In the genomic region with DNA sequence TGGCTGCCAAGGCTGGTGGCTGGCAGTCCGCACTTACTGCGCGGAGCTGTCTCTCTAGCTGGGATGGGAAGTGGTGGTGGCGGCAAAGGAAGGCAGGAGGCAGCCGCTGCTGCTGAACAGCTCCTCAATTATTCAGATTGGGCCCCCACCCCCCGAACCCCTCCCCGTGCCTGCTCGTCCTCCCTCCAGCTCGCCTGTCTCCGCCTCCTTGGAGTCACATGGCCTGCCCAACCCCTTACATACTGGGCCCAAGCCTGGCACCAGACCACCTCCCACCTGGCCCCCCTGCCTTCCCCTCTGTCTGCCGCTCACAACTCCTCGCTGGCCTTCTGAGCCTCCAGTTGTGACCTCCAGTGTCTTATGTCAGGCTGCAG, we compare ENCODE assay signal across 8 cellular contexts. TPM values are rescaled to one million over a fixed set of nuclear protein-coding genes. Genes with fewer than 3 reads are reported as not detected.
DNase-seq lines count a peak whose midpoint lies in the region; ATAC-seq, FAIRE-seq and TF ChIP-seq lines count a peak whose summit lies in the region.

TSS of gene SLC7A14 (minus strand) at position 139 of the 374 bp plus-strand sequence. CDS start 59,139 bp downstream, outside the sequence.

- H3K14ac ChIP-seq in H1 (ENCODE audit: insufficient read length), result no peak within 1 kb of the TSS

- H3K56ac ChIP-seq in H1 (replicated peaks; ENCODE audit: insufficient read length, low read depth, low read length), result no peak within 1 kb of the TSS

- peak in 1 of 2 experiments; percentile 12; a peak in 1 of 4 replicates for TF ChIP-seq RAD21 in H1 (IDR thresholded peaks at IDR 0.05 in 1 of 2, conservative IDR thresholded peaks at IDR 0.05 in 1 of 2; ENCODE audit: low read depth in 2 of 2, low read length in 2 of 2)

- H3K27ac ChIP-seq in H1 (ENCODE audit: low read depth, low read length) (no peak within 1 kb of the TSS), muscle layer of duodenum (ENCODE audit: low read length) (no peak within 1 kb of the TSS), colonic mucosa (no peak within 1 kb of the TSS)

- H2BK120ac ChIP-seq in H1 (replicated peaks; ENCODE audit: low read depth, low read length), result no peak within 1 kb of the TSS

- H3K18ac ChIP-seq in H1 (ENCODE audit: extremely low read depth, low read length), result no peak within 1 kb of the TSS

- ATAC-seq in GM21737 (IDR thresholded peaks at IDR 0.05; ENCODE audit: unreplicated experiment) (no peak), GM21786 (IDR thresholded peaks at IDR 0.05; ENCODE audit: unreplicated experiment) (no peak)

- no peak within 1 kb of the TSS for H2BK15ac ChIP-seq in H1 (ENCODE audit: low read length)

- CTCF ChIA-PET in H1 (lab: Charles Lee; ENCODE audit: partially characterized antibody), result interaction anchor here (0.6 to 2.9 kb wide), 12 partner anchors 9 to 915 kb away, joined by 3 to 39 read pairs (median 4); partner anchors contain the start of gene CLDN11

- H4K20me1 ChIP-seq in H1 (replicated peaks in 1 of 2; ENCODE audit: control insufficient read depth in 1 of 2, insufficient read depth in 2 of 2, low read length in 2 of 2), result peaks cover 0 to 4% of the 10 kb centered on the region in 2 experiments

- H3K4ac ChIP-seq in H1 (replicated peaks; ENCODE audit: insufficient read length, low read depth, low read length), result no peak within 1 kb of the TSS

- no peak within 1 kb of the TSS for H3K23ac ChIP-seq in H1 (ENCODE audit: insufficient read length)

- H3K23me2 ChIP-seq in H1 (ENCODE audit: low read depth, low read length), result peaks cover 6% of the 10 kb centered on the region; the same call in 1 of the 2 replicates

- H2BK5ac ChIP-seq in H1 (ENCODE audit: low read depth, low read length), result no peak within 1 kb of the TSS

- DNase-seq in COLO668 (lab: John Stamatoyannopoulos, UW; ENCODE audit: unreplicated experiment) (peak; percentile 50), NCI-H1694 treated with DMSO at 0.1 percent for 48 hours (lab: John Stamatoyannopoulos, UW) (peak; percentile 79), H1 (ENCODE audit: low read depth in 1 of 2, low spot score in 2 of 2) (peak in 1 of 2 experiments; percentile 69), NCI-H1048 (lab: John Stamatoyannopoulos, UW) (no peak), colonic mucosa (no peak)

- no peak within 1 kb of the TSS; the same call in 1 of the 2 replicates for H2BK20ac ChIP-seq in H1 (ENCODE audit: low read length)

- no peaks in the 10 kb centered on the region for H3K36me3 ChIP-seq in H1 (ENCODE audit: control insufficient read depth in 2 of 4, insufficient read depth in 4 of 4, low read length in 3 of 4)
- no peaks in the 10 kb centered on the region for H3K36me3 ChIP-seq in muscle layer of duodenum (ENCODE audit: control insufficient read depth in 1 of 2, insufficient read depth in 2 of 2, low read length in 2 of 2)
- no peaks in the 10 kb centered on the region for H3K36me3 ChIP-seq in colonic mucosa

- H4K91ac ChIP-seq in H1 (replicated peaks; ENCODE audit: insufficient read length, low read length), result no peak within 1 kb of the TSS

- WGBS in H1 (ENCODE audit: extremely low coverage in 1 of 2, insufficient coverage in 1 of 2, insufficient read length in 1 of 2, insufficient replicate concordance in 2 of 2, low coverage in 1 of 2, low lambda C conversion rate in 2 of 2, missing lambda C conversion rate in 1 of 2), 2 experiments, result 12% methylated on average over 5 of the region's 12 CpGs; no CpG with 5 or more reads in 1 of the 2 experiments

- H2BK12ac ChIP-seq in H1 (ENCODE audit: low read depth, low read length), result no peak within 1 kb of the TSS

- H4K5ac ChIP-seq in H1 (ENCODE audit: insufficient read length, low read depth, low read length), result no peak within 1 kb of the TSS

- H3K27me3 ChIP-seq in H1 (replicated peaks in 1 of 4; ENCODE audit: control insufficient read depth in 3 of 4, extremely low read depth in 1 of 4, insufficient read depth in 3 of 4, low read length in 3 of 4) (peaks cover 0 to 25% (median 21%) of the 10 kb centered on the region in 4 experiments; a peak in 6 of 7 replicates), muscle layer of duodenum (ENCODE audit: low read depth, low read length) (no peaks in the 10 kb centered on the region), colonic mucosa (peaks cover 25% of the 10 kb centered on the region)

- POLR2A ChIA-PET in H1 (lab: Charles Lee; ENCODE audit: partially characterized antibody), result interaction anchor here (1.1 kb wide), 1 partner anchor 284 kb away, joined by 4 read pairs; the partner anchor contains the start of gene RPL22L1

- H3K9me3 ChIP-seq in H1 (ENCODE audit: insufficient read depth in 2 of 2, low read depth in 1 of 2, low read length in 1 of 2) (no peaks in the 10 kb centered on the region), muscle layer of duodenum (ENCODE audit: control insufficient read depth in 1 of 2, low read length in 2 of 2) (peaks cover 0 to 3% of the 10 kb centered on the region in 2 donors), colonic mucosa (no peaks in the 10 kb centered on the region)

- FAIRE-seq in H1 (lab: Jason Lieb, UNC), result no peak

- no peak within 1 kb of the TSS for H4K8ac ChIP-seq in H1 (ENCODE audit: extremely low read depth, insufficient read depth, low read length)

- H3K79me2 ChIP-seq in H1 (ENCODE audit: control insufficient read depth in 1 of 2, insufficient read depth in 2 of 2, low read length in 2 of 2), result no peaks in the 10 kb centered on the region

- no peak for TF ChIP-seq POLR2A in H1 (IDR thresholded peaks at IDR 0.05; ENCODE audit: control extremely low read depth in 1 of 2, low read depth in 2 of 2, low read length in 2 of 2)

- H3K4me3 ChIP-seq in H1 (ENCODE audit: extremely low read depth in 1 of 4, insufficient read depth in 2 of 4, low read depth in 3 of 4, low read length in 4 of 4) (peak within 1 kb of the TSS; percentile 32 to 71 (median 60)), muscle layer of duodenum (ENCODE audit: low read depth in 1 of 2, low read length in 2 of 2) (peak within 1 kb of the TSS; percentile 9 to 44), colonic mucosa (no peak within 1 kb of the TSS)

- H3K9ac ChIP-seq in H1 (replicated peaks in 1 of 4; ENCODE audit: extremely low read depth in 1 of 4, low read depth in 3 of 4, low read length in 3 of 4), result no peak within 1 kb of the TSS
- H3K9ac ChIP-seq in colonic mucosa (ENCODE audit: low read depth in 2 of 2, low read length in 2 of 2), result no peak within 1 kb of the TSS

- H3K79me1 ChIP-seq in H1 (ENCODE audit: low read depth, low read length), result no peaks in the 10 kb centered on the region

- intact Hi-C loops in colonic mucosa (cut with DNase I), result no loop called here

- TF ChIP-seq CTCF in H1 (IDR thresholded peaks at IDR 0.05; ENCODE audit: control extremely low read depth in 1 of 3, insufficient read depth in 1 of 3, low read depth in 1 of 3, low read length in 3 of 3), result no peak
- TF ChIP-seq CTCF in colonic mucosa (IDR thresholded peaks at IDR 0.05), result no peak

- peaks cover 0 to 7% (median 3%) of the 10 kb centered on the region in 4 experiments; a peak in 4 of 7 replicates for H3K4me1 ChIP-seq in H1 (replicated peaks in 1 of 4; ENCODE audit: control insufficient read depth in 3 of 4, insufficient read depth in 4 of 4, low read length in 3 of 4)
- H3K4me1 ChIP-seq in muscle layer of duodenum (ENCODE audit: control insufficient read depth in 1 of 2, insufficient read depth in 2 of 2, low read length in 2 of 2), result peaks cover 0 to 12% of the 10 kb centered on the region in 2 donors
- H3K4me1 ChIP-seq in colonic mucosa, result no peaks in the 10 kb centered on the region

- peak within 1 kb of the TSS; percentile 83 to 85 for H3K4me2 ChIP-seq in H1 (ENCODE audit: insufficient read depth in 1 of 2, low read depth in 2 of 2, low read length in 2 of 2)

- no peak for TF ChIP-seq EP300 in H1 (IDR thresholded peaks at IDR 0.05; ENCODE audit: borderline replicate concordance in 1 of 2, low read depth in 2 of 2, low read length in 2 of 2)

- no peak within 1 kb of the TSS for H2AK5ac ChIP-seq in H1 (ENCODE audit: low read depth, low read length)

- peak within 1 kb of the TSS; percentile 82; the same call in 1 of the 2 replicates for H2AFZ ChIP-seq in H1 (ENCODE audit: low read length)

TF ChIP-seq in H1, 55 proteins besides CTCF, POLR2A, EP300 and RAD21:
- TF ChIP-seq EZH2 (IDR thresholded peaks at IDR 0.05; ENCODE audit: low read depth, low read length, severe bottlenecking) (peak; percentile 17), E2F6 (IDR thresholded peaks at IDR 0.05) (peak; percentile 17; the same call in 1 of the 2 replicates), SIN3A (conservative IDR thresholded peaks at IDR 0.05 in 1 of 2, IDR thresholded peaks at IDR 0.05 in 1 of 2; ENCODE audit: low read depth in 1 of 2, low read length in 2 of 2) (0 out of 4 replicates have a peak, but pooled peaks of 1 of the 2 experiments have one; percentile 26), CBX5 (IDR thresholded peaks at IDR 0.05; ENCODE audit: low read depth, low read length) (no peak)

RNA-seq across cellular contexts. Expression of gene SLC7A14, which starts in this region (rescaled TPM):
- 0.95 and 2.4 TPM in 2 replicates for total RNA-seq in H1 (2021; fragmentation: NEBNext Ultra II Directional; extraction: Animal tissue kit (Norgen Biotek cat#: 25700))
- polyA plus RNA-seq in H1 (2011; rRNA removed), result 0.21 and 0.52 TPM in 2 replicates
- 0.48 TPM for polyA plus RNA-seq in H1 (2011; cell fraction: cytosol; rRNA removed)
- polyA plus RNA-seq in H1 (2011; cell fraction: nucleus; rRNA removed), result 2.1 TPM
- polyA plus RNA-seq in H1 (2012, experiment 1 of 2), result 0.27 to 0.38 TPM (median 0.34 TPM) in 4 replicates
- 1.2 TPM for polyA plus RNA-seq in H1 (2012, experiment 2 of 2)
- polyA plus RNA-seq in H1 (2013, experiment 1 of 2), result 1.1 TPM
- 1.3 TPM for polyA plus RNA-seq in H1 (2013, experiment 2 of 2)
- polyA minus RNA-seq in H1 (2011; rRNA and poly(A)+ RNA removed), result 0.85 and 1.9 TPM in 2 replicates
- polyA minus RNA-seq in H1 (2011; cell fraction: cytosol; rRNA and poly(A)+ RNA removed), result 0.95 TPM
- polyA minus RNA-seq in H1 (2011; cell fraction: nucleus; rRNA and poly(A)+ RNA removed), result 2.3 TPM
- under 1 TPM; 0.05 to 0.56 TPM for total RNA-seq in colonic mucosa

Comparison
In these comparisons a context has a peak if more than half of its experiments do, and no peak if none do; other contexts are left out.
1. DNase-seq: peak in COLO668 (single experiment) and NCI-H1694 treated with DMSO at 0.1 percent for 48 hours (single experiment); none in NCI-H1048 (single experiment) and colonic mucosa (single experiment).